29 cellular contexts compared by ENCODE assay signal in the genomic region with DNA sequence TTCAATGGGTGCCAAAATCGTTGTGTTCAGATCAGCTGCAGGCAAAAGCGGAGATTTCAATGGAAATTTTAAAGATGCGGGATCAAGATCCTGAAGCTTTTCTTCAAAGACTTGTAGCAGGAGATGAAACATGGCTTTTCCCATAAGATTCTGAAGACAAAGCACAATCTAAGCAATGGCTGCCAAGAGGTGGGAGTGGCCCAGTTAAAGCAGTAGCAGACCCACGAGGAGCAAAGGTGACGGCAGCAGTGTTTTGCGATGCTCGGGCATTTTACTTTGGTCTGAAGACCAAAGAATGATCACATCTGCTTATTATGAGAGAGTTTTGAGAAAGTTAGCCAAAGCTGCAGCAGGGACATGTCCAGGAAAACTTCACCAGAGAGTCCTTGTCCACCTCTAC.
"Had no signal": no experiment of that assay in that cellular context is flagged by ENCODE, and none has a peak within 500 bp of the region (broad histone marks: within the 10 kb centered on the region; RNA-seq: fewer than 3 reads in every experiment).

No MANE protein-coding gene starts in this region.

- DNase-seq: naive thymus-derived CD4-positive, alpha-beta T cell; natural killer cell; occipital lobe; ovary; psoas muscle; right cardiac atrium; right lobe of liver; spleen; stimulated activated CD4-positive, alpha-beta T cell treated with anti-CD3 and anti-CD28 coated beads, Interleukin-12 subunit alpha, Interleukin-12 subunit beta, amount 100 ng/mL, for 4 hours; stimulated activated CD4-positive, alpha-beta T cell treated with anti-CD3 and anti-CD28 coated beads, Interleukin-1b, Interleukin-23, amount 100 ng/mL, for 48 hours; stimulated activated CD4-positive, alpha-beta T cell treated with anti-CD3 and anti-CD28 coated beads, Interleukin-4, amount 100 ng/mL, for 24 hours; stimulated activated naive B cell treated with anti-CD40 and anti-IgM and Interleukin-4, amounts not matched to agents 10 μg/mL and 1 μg/mL and 100 μg/mL, for 72 hours; stimulated activated naive CD4-positive, alpha-beta T cell treated with Interleukin-2 at 50 U/mL for 16 hours; stomach; thyroid gland; trophoblast cell had no signal

- H3K4me1 ChIP-seq: parathyroid adenoma, psoas muscle, right lobe of liver, spleen, stomach, thyroid gland, tibial nerve, upper lobe of left lung, vagina had no signal

- H3K27ac Mint-ChIP-seq: naive thymus-derived CD4-positive, alpha-beta T cell; natural killer cell; nephron; progenitor cell of endocrine pancreas; stimulated activated effector memory CD8-positive, alpha-beta T cell treated with anti-CD3 and anti-CD28 coated beads, Interleukin-12 subunit alpha, Interleukin-12 subunit beta, amount 100 ng/mL, for 72 hours; stimulated activated naive B cell treated with anti-CD40 and anti-IgM and Interleukin-4, amounts not matched to agents 10 μg/mL and 1 μg/mL and 100 μg/mL, for 72 hours; stimulated activated naive CD8-positive, alpha-beta T cell treated with anti-CD3 and anti-CD28 coated beads, Interleukin-15, Interleukin-2, amounts not matched to agents 100 ng/mL and 50 ng/mL, for 24 hours had no signal

- H3K79me2 ChIP-seq: parathyroid adenoma had no signal

- FAIRE-seq: urothelium cell line had no signal

- H2AFZ ChIP-seq: parathyroid adenoma had no signal

- H3K4me1 Mint-ChIP-seq: naive thymus-derived CD4-positive, alpha-beta T cell; natural killer cell; nephron; stimulated activated effector memory CD8-positive, alpha-beta T cell treated with anti-CD3 and anti-CD28 coated beads, Interleukin-12 subunit alpha, Interleukin-12 subunit beta, amount 100 ng/mL, for 72 hours; stimulated activated naive B cell treated with anti-CD40 and anti-IgM and Interleukin-4, amounts not matched to agents 10 μg/mL and 1 μg/mL and 100 μg/mL, for 72 hours had no signal

- H3K36me3 Mint-ChIP-seq: natural killer cell; stimulated activated effector memory CD8-positive, alpha-beta T cell treated with anti-CD3 and anti-CD28 coated beads, Interleukin-12 subunit alpha, Interleukin-12 subunit beta, amount 100 ng/mL, for 72 hours; stimulated activated naive B cell treated with anti-CD40 and anti-IgM and Interleukin-4, amounts not matched to agents 10 μg/mL and 1 μg/mL and 100 μg/mL, for 72 hours had no signal

- ATAC-seq: naive thymus-derived CD4-positive, alpha-beta T cell; natural killer cell; psoas muscle; right cardiac atrium; right lobe of liver; stimulated activated effector memory CD8-positive, alpha-beta T cell treated with anti-CD3 and anti-CD28 coated beads, Interleukin-12 subunit alpha, Interleukin-12 subunit beta, amount 100 ng/mL, for 72 hours; stimulated activated naive B cell treated with anti-CD40 and anti-IgM and Interleukin-4, amounts not matched to agents 10 μg/mL and 1 μg/mL and 100 μg/mL, for 72 hours had no signal

- H3K4me2 ChIP-seq: smooth muscle cell had no signal

- H3K27ac ChIP-seq: ovary, parathyroid adenoma, psoas muscle, right lobe of liver, skin epidermis, spleen, stomach, thoracic aorta, thyroid gland, tibial nerve, upper lobe of left lung, vagina had no signal

- H3K9ac ChIP-seq: parathyroid adenoma had no signal

- H3K4me3 Mint-ChIP-seq: naive thymus-derived CD4-positive, alpha-beta T cell; natural killer cell; nephron; neural crest cell; stimulated activated effector memory CD8-positive, alpha-beta T cell treated with anti-CD3 and anti-CD28 coated beads, Interleukin-12 subunit alpha, Interleukin-12 subunit beta, amount 100 ng/mL, for 72 hours; stimulated activated naive B cell treated with anti-CD40 and anti-IgM and Interleukin-4, amounts not matched to agents 10 μg/mL and 1 μg/mL and 100 μg/mL, for 72 hours; stimulated activated naive CD8-positive, alpha-beta T cell treated with anti-CD3 and anti-CD28 coated beads, Interleukin-15, Interleukin-2, amounts not matched to agents 100 ng/mL and 50 ng/mL, for 24 hours had no signal

- H3K9me3 ChIP-seq: ovary, psoas muscle, right lobe of liver, thoracic aorta, thyroid gland, tibial nerve, upper lobe of left lung, vagina had no signal

- H3K36me3 ChIP-seq: ovary, right lobe of liver, spleen, stomach, thoracic aorta, thyroid gland, tibial nerve, upper lobe of left lung, vagina had no signal

- H3K27me3 ChIP-seq: ovary, right lobe of liver, spleen, stomach, thyroid gland, tibial nerve, upper lobe of left lung, vagina had no signal

- H3K27me3 Mint-ChIP-seq: naive thymus-derived CD4-positive, alpha-beta T cell; progenitor cell of endocrine pancreas; stimulated activated naive B cell treated with anti-CD40 and anti-IgM and Interleukin-4, amounts not matched to agents 10 μg/mL and 1 μg/mL and 100 μg/mL, for 72 hours; stimulated activated naive CD8-positive, alpha-beta T cell treated with anti-CD3 and anti-CD28 coated beads, Interleukin-15, Interleukin-2, amounts not matched to agents 100 ng/mL and 50 ng/mL, for 24 hours had no signal

- H3K4me3 ChIP-seq: ovary, psoas muscle, right lobe of liver, skin epidermis, smooth muscle cell, spleen, stomach, thoracic aorta, thyroid gland, tibial nerve, upper lobe of left lung, vagina had no signal
